ENCODE assay signal across 8 cellular contexts in the genomic region with DNA sequence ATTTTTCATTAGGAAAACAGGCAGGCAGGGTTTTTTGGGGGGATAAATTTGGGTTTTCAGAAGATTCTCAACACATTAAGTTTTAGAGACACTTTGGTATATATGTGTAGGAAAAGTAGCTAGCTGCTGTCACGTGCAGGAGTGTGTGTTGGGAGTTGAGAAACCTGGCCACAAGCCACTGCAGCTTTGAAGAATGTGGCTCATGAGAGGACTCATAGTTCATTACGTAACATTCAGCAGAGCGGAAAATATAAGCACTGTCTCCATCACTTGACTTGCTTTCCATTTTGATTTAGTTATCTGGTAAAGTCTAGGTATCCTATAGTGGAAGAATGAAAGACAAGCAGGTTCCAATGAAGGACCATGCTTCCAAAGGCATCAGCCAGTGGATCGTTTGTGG. TPM values are rescaled to one million over a fixed set of nuclear protein-coding genes. Genes with fewer than 3 reads are reported as not detected.
DNase-seq lines count a peak whose midpoint lies in the region; ATAC-seq and TF ChIP-seq lines count a peak whose summit lies in the region.

No MANE protein-coding gene starts in this region.

- peak; percentile 27 to 40 for DNase-seq in activated CD4-positive, alpha-beta T cell treated with anti-CD3 and anti-CD28 coated beads, Interleukin-2, amount 50 U/mL, for 4 hours
- peak in 25 of 42 donors; percentile 15 to 73 (median 43) for DNase-seq in head of caudate nucleus
- DNase-seq in stimulated activated CD4-positive, alpha-beta T cell treated with anti-CD3 and anti-CD28 coated beads, Interleukin-12 subunit alpha, Interleukin-12 subunit beta, amount 100 ng/mL, for 48 hours (ENCODE audit: low read depth in 2 of 3, low spot score in 1 of 3) = peak in 2 of 3 donors; percentile 10 to 15
- no peak for DNase-seq in DMS153 (lab: John Stamatoyannopoulos, UW)
- DNase-seq in H9 = no peak
- no peak for DNase-seq in H7

- H3K4me1 ChIP-seq in BLaER1 treated with 17β-estradiol and CSF1 and Interleukin-3, amounts not matched to agents 10 nM and 100 nM = peaks cover 43 to 61% (median 52%) of the 10 kb centered on the region in 10 experiments
- H3K4me1 ChIP-seq in H9 (ENCODE audit: insufficient read depth, low read length) = no peaks in the 10 kb centered on the region

- H2AK5ac ChIP-seq in H9 (ENCODE audit: insufficient read length, low read length) = no peak overlapping the region

- no peaks in the 10 kb centered on the region for H3K79me2 ChIP-seq in H9 (ENCODE audit: insufficient read depth, low read length)

- H3K14ac ChIP-seq in H9 (ENCODE audit: insufficient read depth, low read length) = no peak overlapping the region

- H3K36me3 Mint-ChIP-seq in H9 (ENCODE audit: insufficient read depth in 1 of 3, low read depth in 3 of 3) = no peaks in the 10 kb centered on the region

- H3K23ac ChIP-seq in H9 (ENCODE audit: insufficient read length, low read depth, low read length) = no peak overlapping the region

- H3K27ac Mint-ChIP-seq in H9 = no peak overlapping the region

- intact Hi-C loops in head of caudate nucleus (cut with DNase I) = loop anchor here (10.0 kb wide), 1 partner anchor 389 kb away; no protein-coding TSS in a partner anchor

- no peaks in the 10 kb centered on the region for H3K27me3 ChIP-seq in BLaER1 treated with 17β-estradiol and CSF1 and Interleukin-3, amounts not matched to agents 10 nM and 100 nM
- H3K27me3 ChIP-seq in H9 (ENCODE audit: insufficient read depth, low read length) (no peaks in the 10 kb centered on the region), H7 (ENCODE audit: control insufficient read depth, insufficient read depth, low read length) (no peaks in the 10 kb centered on the region)

- peak overlapping the region in 2 of 11 experiments; percentile 1 to 24; a peak in 2 of 22 replicates for H3K9ac ChIP-seq in BLaER1 treated with 17β-estradiol and CSF1 and Interleukin-3, amounts not matched to agents 10 nM and 100 nM
- H3K9ac ChIP-seq in H9 (ENCODE audit: extremely low read depth, insufficient read length, low read length) = no peak overlapping the region

- no CpG with 5 or more reads among the region's 4 CpGs for WGBS in H9 (ENCODE audit: extremely low coverage, insufficient read length, low lambda C conversion rate)

- H3K9me3 Mint-ChIP-seq in H9 = no peaks in the 10 kb centered on the region

- no peaks in the 10 kb centered on the region; the same call in 1 of the 2 replicates for H3K27me3 Mint-ChIP-seq in H9 (ENCODE audit: low read depth)

- no peak overlapping the region for H4K8ac ChIP-seq in H9 (replicated peaks; ENCODE audit: insufficient read length, low read depth, low read length)

- no peak overlapping the region for H2BK15ac ChIP-seq in H9 (ENCODE audit: low read depth, low read length)

- peaks cover 0 to 4% (median 0%) of the 10 kb centered on the region in 11 experiments; a peak in 2 of 22 replicates for H3K36me3 ChIP-seq in BLaER1 treated with 17β-estradiol and CSF1 and Interleukin-3, amounts not matched to agents 10 nM and 100 nM
- no peaks in the 10 kb centered on the region for H3K36me3 ChIP-seq in H7 (replicated peaks; ENCODE audit: control insufficient read depth, insufficient read depth, low read length)

- peak; percentile 39 for ATAC-seq in HG02981 (IDR thresholded peaks at IDR 0.05; ENCODE audit: unreplicated experiment)

- peak overlapping the region; percentile 39 to 72 (median 58) for H3K4me2 ChIP-seq in BLaER1 treated with 17β-estradiol and CSF1 and Interleukin-3, amounts not matched to agents 10 nM and 100 nM
- H3K4me2 ChIP-seq in H9 (ENCODE audit: insufficient read depth, insufficient read length, low read length) = no peak overlapping the region

- H3K27ac ChIP-seq in BLaER1 treated with 17β-estradiol and CSF1 and Interleukin-3, amounts not matched to agents 10 nM and 100 nM = peak overlapping the region in 9 of 11 experiments; percentile 8 to 63 (median 51); a peak in 16 of 22 replicates
- no peak overlapping the region for H3K27ac ChIP-seq in H9 (ENCODE audit: insufficient read length, low read depth, low read length)

- no peak overlapping the region for H3K4me3 Mint-ChIP-seq in H9

- no peak overlapping the region for H3K18ac ChIP-seq in H9 (ENCODE audit: insufficient read length, low read depth, low read length)

- no peak overlapping the region for H3K4me3 ChIP-seq in BLaER1 treated with 17β-estradiol and CSF1 and Interleukin-3, amounts not matched to agents 10 nM and 100 nM
- H3K4me3 ChIP-seq in H7 (ENCODE audit: insufficient read depth, low read depth, low read length) = no peak overlapping the region

- no peak for TF ChIP-seq CTCF in H9 (conservative IDR thresholded peaks at IDR 0.05)

- H3K23me2 ChIP-seq in H9 (ENCODE audit: insufficient read length, low read depth, low read length, poor library complexity, severe bottlenecking) = no peaks in the 10 kb centered on the region

- peaks cover 0 to 84% (median 0%) of the 10 kb centered on the region in 11 experiments; a peak in 4 of 22 replicates for H4K20me1 ChIP-seq in BLaER1 treated with 17β-estradiol and CSF1 and Interleukin-3, amounts not matched to agents 10 nM and 100 nM
- no peaks in the 10 kb centered on the region for H4K20me1 ChIP-seq in H9 (ENCODE audit: control insufficient read depth, insufficient read depth, insufficient read length)

- no peak overlapping the region for H2BK120ac ChIP-seq in H9 (ENCODE audit: low read depth, low read length, poor library complexity, severe bottlenecking)

- H3K9me3 ChIP-seq in BLaER1 treated with 17β-estradiol and CSF1 and Interleukin-3, amounts not matched to agents 10 nM and 100 nM (replicated peaks in 1 of 11) = no peaks in the 10 kb centered on the region
- H3K9me3 ChIP-seq in H9 (ENCODE audit: control insufficient read depth, low read depth, low read length) = no peaks in the 10 kb centered on the region

- H3K4ac ChIP-seq in H9 (ENCODE audit: low read depth, low read length) = no peak overlapping the region

- no peak overlapping the region for H3T11ph ChIP-seq in H9 (ENCODE audit: low read length)

- H3K4me1 Mint-ChIP-seq in H9 = peaks cover 11 to 12% of the 10 kb centered on the region in 2 experiments

- no peak overlapping the region for H3K56ac ChIP-seq in H9 (ENCODE audit: insufficient read length, low read depth, low read length)

- no peak overlapping the region for H2BK5ac ChIP-seq in H9 (ENCODE audit: insufficient read length, low read length)

- no peak overlapping the region for H4K91ac ChIP-seq in H9 (ENCODE audit: insufficient read length, low read depth, low read length)

- H2AFZ ChIP-seq in H9 (ENCODE audit: low read length) = no peak overlapping the region

- no peak overlapping the region for H2BK12ac ChIP-seq in H9 (ENCODE audit: insufficient read length, low read depth, low read length)

- no peak overlapping the region for H2BK20ac ChIP-seq in H9 (ENCODE audit: low read depth, low read length, poor library complexity, severe bottlenecking)

- H3K79me1 ChIP-seq in H9 (ENCODE audit: insufficient read depth, low read depth, low read length, poor library complexity, severe bottlenecking) = no peaks in the 10 kb centered on the region

- H4K5ac ChIP-seq in H9 (ENCODE audit: insufficient read length, low read depth, low read length) = no peak overlapping the region

RNA-seq across cellular contexts. Expression of a gene that starts 31.2 kb away (rescaled TPM):
- total RNA-seq in H9 (2021) = 55.7 and 57.7 TPM in 2 replicates
- total RNA-seq in H7 (2014; rRNA removed; shearing (Covaris generic)) = 9.1 and 9.6 TPM in 2 replicates

Comparison
In these comparisons a context has a peak if more than half of its experiments do, and no peak if none do; other contexts are left out.
1. DNase-seq: peak in activated CD4-positive, alpha-beta T cell treated with anti-CD3 and anti-CD28 coated beads, Interleukin-2, amount 50 U/mL, for 4 hours (2 of 2), head of caudate nucleus (25 of 42) and stimulated activated CD4-positive, alpha-beta T cell treated with anti-CD3 and anti-CD28 coated beads, Interleukin-12 subunit alpha, Interleukin-12 subunit beta, amount 100 ng/mL, for 48 hours (2 of 3); none in DMS153 (single experiment), H9 (single experiment) and H7 (single experiment).